In genomic region chr11:13007702-13008435, GRCh38 we compare ENCODE assay signal across 1 cellular context.
TF ChIP-seq lines count a peak whose summit lies in the region.

No MANE protein-coding gene starts in this region.

TF ChIP-seq in HepG2, 621 proteins besides CTCF, POLR2A, EP300 and RAD21 (continued from another document and continues in another):
- TF ChIP-seq KIAA2018 (CRISPR knock-in tag; IDR thresholded peaks at IDR 0.05; ENCODE audit: borderline replicate concordance) = no peak
- TF ChIP-seq ZGPAT (CRISPR knock-in tag; IDR thresholded peaks at IDR 0.05) = peak; percentile 73
- TF ChIP-seq ZNF33B (CRISPR knock-in tag; IDR thresholded peaks at IDR 0.05) = no peak
- peak; percentile 24; the same call in 1 of the 2 replicates for TF ChIP-seq ZNF362 (CRISPR knock-in tag; IDR thresholded peaks at IDR 0.05; ENCODE audit: borderline replicate concordance)
- TF ChIP-seq RXRA (CRISPR knock-in tag; IDR thresholded peaks at IDR 0.05) = peak; percentile 78; the same call in 1 of the 2 replicates
- TF ChIP-seq BCL6 (CRISPR knock-in tag; IDR thresholded peaks at IDR 0.05) = peak; percentile 86
- peak; percentile 95 for TF ChIP-seq GATAD2A (CRISPR knock-in tag; IDR thresholded peaks at IDR 0.05)
- TF ChIP-seq ZBTB8A (CRISPR knock-in tag; IDR thresholded peaks at IDR 0.05; ENCODE audit: borderline replicate concordance, low read depth) = no peak
- TF ChIP-seq GMEB2 (CRISPR knock-in tag; IDR thresholded peaks at IDR 0.05; ENCODE audit: low read depth) = no peak
- TF ChIP-seq GPN1 (CRISPR knock-in tag; IDR thresholded peaks at IDR 0.05; ENCODE audit: borderline replicate concordance) = no peak
- 0 out of 2 replicates have a peak, but pooled peaks have one; percentile 21 for TF ChIP-seq SPEN (CRISPR knock-in tag; IDR thresholded peaks at IDR 0.05; ENCODE audit: low read depth)
- no peak for TF ChIP-seq ZNF101 (CRISPR knock-in tag; IDR thresholded peaks at IDR 0.05; ENCODE audit: borderline replicate concordance, low read depth)
- peak; percentile 51 for TF ChIP-seq TBL1XR1 (IDR thresholded peaks at IDR 0.05; ENCODE audit: borderline replicate concordance, low read length, partially characterized antibody)
- no peak for TF ChIP-seq SRSF1 (optimal IDR thresholded peaks at IDR 0.05; ENCODE audit: low read depth, low read length)
- peak; percentile 59 for TF ChIP-seq KAT8 (CRISPR knock-in tag; IDR thresholded peaks at IDR 0.05)
- no peak for TF ChIP-seq ATF5 (CRISPR knock-in tag; IDR thresholded peaks at IDR 0.05; ENCODE audit: low read depth)
- TF ChIP-seq MEF2D (CRISPR knock-in tag; IDR thresholded peaks at IDR 0.05) = no peak
- peak; percentile 51 for TF ChIP-seq ZNF747 (CRISPR knock-in tag; IDR thresholded peaks at IDR 0.05; ENCODE audit: borderline replicate concordance)
- TF ChIP-seq HOXD1 (CRISPR knock-in tag; IDR thresholded peaks at IDR 0.05) = 0 out of 2 replicates have a peak, but pooled peaks have one; percentile 30
- no peak for TF ChIP-seq ZNF280B (CRISPR knock-in tag; IDR thresholded peaks at IDR 0.05; ENCODE audit: borderline replicate concordance)
- TF ChIP-seq RBFOX2 (IDR thresholded peaks at IDR 0.05; ENCODE audit: low read depth, low read length) = no peak
- TF ChIP-seq ZNF597 (CRISPR knock-in tag; IDR thresholded peaks at IDR 0.05) = no peak
- TF ChIP-seq DRAP1 (CRISPR knock-in tag; IDR thresholded peaks at IDR 0.05) = peak; percentile 36; the same call in 1 of the 2 replicates
- no peak; the same call in 1 of the 2 replicates for TF ChIP-seq ZNF232 (CRISPR knock-in tag; IDR thresholded peaks at IDR 0.05; ENCODE audit: borderline replicate concordance)
- TF ChIP-seq SETDB1 (CRISPR knock-in tag; IDR thresholded peaks at IDR 0.05; ENCODE audit: borderline replicate concordance) = no peak
- TF ChIP-seq ZNF564 (CRISPR knock-in tag; IDR thresholded peaks at IDR 0.05) = no peak
- no peak for TF ChIP-seq ZNF468 (CRISPR knock-in tag; IDR thresholded peaks at IDR 0.05)
- TF ChIP-seq ZBTB10 (CRISPR knock-in tag; IDR thresholded peaks at IDR 0.05; ENCODE audit: borderline replicate concordance) = peak; percentile 86
- no peak for TF ChIP-seq ZNF724P (CRISPR knock-in tag; IDR thresholded peaks at IDR 0.05; ENCODE audit: borderline replicate concordance)
- no peak for TF ChIP-seq ZBTB44 (CRISPR knock-in tag; IDR thresholded peaks at IDR 0.05)
- no peak for TF ChIP-seq TSC22D2 (CRISPR knock-in tag; IDR thresholded peaks at IDR 0.05; ENCODE audit: borderline replicate concordance)
- no peak for TF ChIP-seq CERS6 (CRISPR knock-in tag; IDR thresholded peaks at IDR 0.05)
- no peak for TF ChIP-seq NFE2L2 (IDR thresholded peaks at IDR 0.05; ENCODE audit: low read length)
